In the genomic region with DNA sequence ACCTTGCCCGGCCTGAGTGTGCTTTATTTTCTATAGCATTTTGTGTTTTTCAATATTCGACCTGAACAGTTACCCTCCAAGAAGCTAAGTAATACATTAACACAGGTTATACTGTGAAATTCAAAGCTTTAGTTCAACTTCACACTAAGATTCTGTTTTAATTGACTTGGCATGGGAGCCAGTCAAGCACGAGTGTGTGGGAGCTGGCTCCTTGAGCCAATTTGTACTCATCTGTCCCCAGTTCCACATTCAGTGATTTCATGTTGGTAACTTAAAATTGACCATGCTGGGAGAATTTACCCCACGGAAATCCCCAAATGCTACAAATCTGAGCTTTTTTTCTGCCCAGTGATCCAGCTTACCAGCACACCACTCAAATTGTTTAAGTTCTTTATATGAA, we compare ENCODE assay signal across 17 cellular contexts. TPM values are rescaled to one million over a fixed set of nuclear protein-coding genes. Genes with fewer than 3 reads are reported as not detected.
A peak's percentile ranks its signal among the peaks of the same experiment; 100 is the strongest.
DNase-seq lines count a peak whose midpoint lies in the region; ATAC-seq and TF ChIP-seq lines count a peak whose summit lies in the region.
"Had no signal": no experiment of that assay in that cellular context is flagged by ENCODE, and none has a peak within 500 bp of the region (broad histone marks: within the 10 kb centered on the region; RNA-seq: fewer than 3 reads in every experiment).

No MANE protein-coding gene starts in this region.

- DNase-seq in epithelial cell of proximal tubule (ENCODE audit: low read depth) (peak; percentile 59), NCI-H2107 treated with DMSO at 0.1 percent for 48 hours (lab: John Stamatoyannopoulos, UW; ENCODE audit: unreplicated experiment) (no peak)
- DNase-seq in activated T-helper 1 cell treated with anti-CD3 and anti-CD28 coated beads, Interleukin-12 subunit alpha, Interleukin-12 subunit beta, Interleukin-2, Interleukin-4 antibody, amounts not matched to agents 30 ng/mL and 10 ng/mL and 1 ng/mL, durations not matched to agents 14 hours and 24 hours and 36 hours (ENCODE audit: low spot score) = no peak
- DNase-seq: activated CD4-positive, alpha-beta T cell treated with anti-CD3 and anti-CD28 coated beads, Interleukin-2, amount 10 ng/mL, durations not matched to agents 24 days and 14 days; activated T-cell treated with anti-CD3 and anti-CD28 coated beads for 4 hours; NCI-H1417 treated with DMSO at 0.1 percent for 48 hours; NCI-H226; SHP77 treated with DMSO at 0.1 percent for 48 hours; T-helper 2 cell had no signal

- no peaks in the 10 kb centered on the region for H3K27me3 Mint-ChIP-seq in activated T-helper 1 cell treated with anti-CD3 and anti-CD28 coated beads, Interleukin-12 subunit alpha, Interleukin-12 subunit beta, Interleukin-2, Interleukin-4 antibody, amounts not matched to agents 30 ng/mL and 10 ng/mL and 1 ng/mL, durations not matched to agents 14 hours and 24 hours and 36 hours (ENCODE audit: insufficient read depth)

- no peak overlapping the region for H3K4me3 ChIP-seq in epithelial cell of proximal tubule (ENCODE audit: low read depth, low read length)
- H3K4me3 ChIP-seq: esophagus muscularis mucosa, right atrium auricular region had no signal

- H3K36me3 Mint-ChIP-seq in activated T-helper 1 cell treated with anti-CD3 and anti-CD28 coated beads, Interleukin-12 subunit alpha, Interleukin-12 subunit beta, Interleukin-2, Interleukin-4 antibody, amounts not matched to agents 30 ng/mL and 10 ng/mL and 1 ng/mL, durations not matched to agents 14 hours and 24 hours and 36 hours (ENCODE audit: low read depth) = no peaks in the 10 kb centered on the region
- H3K36me3 Mint-ChIP-seq: activated naive CD8-positive, alpha-beta T cell had no signal

- no peak overlapping the region for H3K27ac Mint-ChIP-seq in activated T-helper 1 cell treated with anti-CD3 and anti-CD28 coated beads, Interleukin-12 subunit alpha, Interleukin-12 subunit beta, Interleukin-2, Interleukin-4 antibody, amounts not matched to agents 30 ng/mL and 10 ng/mL and 1 ng/mL, durations not matched to agents 14 hours and 24 hours and 36 hours
- H3K27ac Mint-ChIP-seq: activated CD4-positive, alpha-beta T cell treated with anti-CD3 and anti-CD28 coated beads, Interleukin-2, amount 10 ng/mL, durations not matched to agents 24 days and 14 days; activated naive CD8-positive, alpha-beta T cell had no signal

- H3K4me3 Mint-ChIP-seq in activated T-helper 1 cell treated with anti-CD3 and anti-CD28 coated beads, Interleukin-12 subunit alpha, Interleukin-12 subunit beta, Interleukin-2, Interleukin-4 antibody, amounts not matched to agents 30 ng/mL and 10 ng/mL and 1 ng/mL, durations not matched to agents 14 hours and 24 hours and 36 hours = no peak overlapping the region
- H3K4me3 Mint-ChIP-seq: activated CD4-positive, alpha-beta T cell treated with anti-CD3 and anti-CD28 coated beads, Interleukin-2, amount 10 ng/mL, durations not matched to agents 24 days and 14 days; activated naive CD8-positive, alpha-beta T cell had no signal

- no peaks in the 10 kb centered on the region for H3K9me3 Mint-ChIP-seq in activated T-helper 1 cell treated with anti-CD3 and anti-CD28 coated beads, Interleukin-12 subunit alpha, Interleukin-12 subunit beta, Interleukin-2, Interleukin-4 antibody, amounts not matched to agents 30 ng/mL and 10 ng/mL and 1 ng/mL, durations not matched to agents 14 hours and 24 hours and 36 hours
- H3K9me3 Mint-ChIP-seq: activated CD4-positive, alpha-beta T cell treated with anti-CD3 and anti-CD28 coated beads, Interleukin-2, amount 10 ng/mL, durations not matched to agents 24 days and 14 days had no signal

- intact Hi-C loops in activated T-helper 1 cell treated with anti-CD3 and anti-CD28 coated beads, Interleukin-12 subunit alpha, Interleukin-12 subunit beta, Interleukin-2, Interleukin-4 antibody, amounts not matched to agents 30 ng/mL and 10 ng/mL and 1 ng/mL, durations not matched to agents 14 hours and 24 hours and 36 hours (cut with micrococcal nuclease) = no loop called here

- ATAC-seq in GM18517 (IDR thresholded peaks at IDR 0.05; ENCODE audit: unreplicated experiment) (peak; percentile 43), GM21423 (IDR thresholded peaks at IDR 0.05; ENCODE audit: unreplicated experiment) (peak; percentile 31), HG02981 (IDR thresholded peaks at IDR 0.05; ENCODE audit: unreplicated experiment) (peak; percentile 38), HG03139 (IDR thresholded peaks at IDR 0.05; ENCODE audit: unreplicated experiment) (no peak), GM21619 (IDR thresholded peaks at IDR 0.05; ENCODE audit: unreplicated experiment) (no peak)

- H3K4me1 Mint-ChIP-seq in activated T-helper 1 cell treated with anti-CD3 and anti-CD28 coated beads, Interleukin-12 subunit alpha, Interleukin-12 subunit beta, Interleukin-2, Interleukin-4 antibody, amounts not matched to agents 30 ng/mL and 10 ng/mL and 1 ng/mL, durations not matched to agents 14 hours and 24 hours and 36 hours (ENCODE audit: low read depth) = no peaks in the 10 kb centered on the region
- H3K4me1 Mint-ChIP-seq: activated CD4-positive, alpha-beta T cell treated with anti-CD3 and anti-CD28 coated beads, Interleukin-2, amount 10 ng/mL, durations not matched to agents 24 days and 14 days had no signal

- TF ChIP-seq CTCF in epithelial cell of proximal tubule (conservative IDR thresholded peaks at IDR 0.05; ENCODE audit: low read depth, low read length) = no peak

RNA-seq across cellular contexts. Expression of a gene that starts 20.3 kb away (rescaled TPM):
- 6.7 and 11.7 TPM in 2 replicates for total RNA-seq in epithelial cell of proximal tubule
- not detected in 2 replicates for total RNA-seq in activated T-helper 1 cell treated with anti-CD3 and anti-CD28 coated beads, Interleukin-12 subunit alpha, Interleukin-12 subunit beta, Interleukin-2, Interleukin-4 antibody, amounts not matched to agents 30 ng/mL and 10 ng/mL and 1 ng/mL, durations not matched to agents 14 hours and 24 hours and 36 hours
- total RNA-seq: activated CD4-positive, alpha-beta T cell treated with anti-CD3 and anti-CD28 coated beads, Interleukin-2, amount 10 ng/mL, durations not matched to agents 24 days and 14 days had no signal

Comparison
In these comparisons a context has a peak if more than half of its experiments do, and no peak if none do; other contexts are left out.
1. ATAC-seq: peak in GM18517 (single experiment), GM21423 (single experiment) and HG02981 (single experiment); none in HG03139 (single experiment) and GM21619 (single experiment).